ENCODE assay signal across 8 cellular contexts in the genomic region with DNA sequence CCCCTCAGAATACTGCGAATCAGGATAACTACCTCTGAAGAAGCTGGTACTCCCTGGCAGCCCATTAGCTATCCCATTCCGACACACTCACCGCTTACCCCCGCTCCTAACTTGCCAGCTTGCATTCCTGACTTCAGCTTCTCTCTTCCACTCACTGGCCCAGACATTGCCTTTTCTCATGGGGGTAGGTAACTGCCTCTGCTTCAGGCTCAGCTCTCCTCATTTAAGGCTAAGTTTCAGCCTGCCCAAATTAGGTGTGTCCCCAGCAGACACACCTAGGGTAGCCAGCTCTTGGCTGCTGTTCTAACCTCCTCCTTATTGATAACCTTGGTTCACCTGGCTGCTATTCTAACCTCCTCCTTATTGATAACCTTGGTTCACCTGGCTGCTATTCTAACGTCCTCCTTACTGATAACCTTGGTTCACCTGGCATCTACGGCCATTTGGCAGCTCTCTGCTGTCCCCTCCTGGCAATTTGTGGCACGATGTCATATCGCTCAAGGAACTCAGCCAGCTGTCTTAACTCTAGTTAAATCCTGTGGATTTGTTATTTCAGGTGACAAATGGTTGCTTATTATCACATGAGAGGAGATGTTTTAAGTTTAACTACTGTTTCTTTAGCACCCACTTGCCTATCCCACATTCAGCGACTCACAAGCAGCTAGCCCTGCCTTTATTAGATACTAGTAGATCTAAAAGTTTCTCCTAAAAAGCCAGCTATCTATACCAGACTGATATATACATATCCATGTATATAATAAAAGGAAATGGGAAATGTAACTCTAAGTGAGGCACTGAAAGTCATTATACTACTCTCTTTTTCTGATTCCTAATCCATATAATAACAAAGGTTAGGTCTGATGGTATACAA.
DNase-seq lines count a peak whose midpoint lies in the region; ATAC-seq and TF ChIP-seq lines count a peak whose summit lies in the region.

No MANE protein-coding gene starts in this region.

- 40 to 44% methylated on average over 9 of the region's 9 CpGs for WGBS in thyroid gland, 2 donors

- no peak overlapping the region for H3K4me3 Mint-ChIP-seq in T-helper 17 cell

- TF ChIP-seq CTCF in BJ (IDR thresholded peaks at IDR 0.05; ENCODE audit: insufficient read depth, low read depth, low read length) (peak; percentile 41), foreskin keratinocyte (conservative IDR thresholded peaks at IDR 0.05) (peak; percentile 79), thyroid gland (IDR thresholded peaks at IDR 0.05) (peak; percentile 30 to 83 (median 70))

- ATAC-seq in GM19452 (IDR thresholded peaks at IDR 0.05; ENCODE audit: unreplicated experiment) (peak; percentile 51), foreskin keratinocyte (peak; percentile 83), T-helper 17 cell (no peak), GM21529 (IDR thresholded peaks at IDR 0.05; ENCODE audit: unreplicated experiment) (no peak)

- peaks cover 5% of the 10 kb centered on the region for H3K4me1 Mint-ChIP-seq in T-helper 17 cell

- peaks cover 54% of the 10 kb centered on the region for H3K27me3 Mint-ChIP-seq in T-helper 17 cell

- no peaks in the 10 kb centered on the region for H3K27me3 ChIP-seq in BJ (ENCODE audit: control insufficient read depth, insufficient read depth, low read length)
- peaks cover 21% of the 10 kb centered on the region for H3K27me3 ChIP-seq in foreskin keratinocyte
- no peaks in the 10 kb centered on the region for H3K27me3 ChIP-seq in thyroid gland

- H3K36me3 ChIP-seq in BJ (ENCODE audit: control insufficient read depth, insufficient read depth, low read length) (no peaks in the 10 kb centered on the region), thyroid gland (no peaks in the 10 kb centered on the region)

- intact Hi-C loops in thyroid gland (cut with DNase I): no loop called here

- TF ChIP-seq POLR2A in thyroid gland (IDR thresholded peaks at IDR 0.05): no peak

- H3K27ac ChIP-seq in foreskin keratinocyte (no peak overlapping the region), thyroid gland (peak overlapping the region in 1 of 3 donors; percentile 1)

- DNase-seq in BJ (ENCODE audit: low read depth) (no peak), OCI-M1 (lab: John Stamatoyannopoulos, UW) (peak; percentile 35), foreskin keratinocyte (peak in 1 of 2 donors; percentile 21), thyroid gland (peak; percentile 61 to 72), NCI-H187 treated with DMSO at 0.1 percent for 48 hours (lab: John Stamatoyannopoulos, UW) (no peak), T-helper 17 cell (no peak)

- no peak overlapping the region for H3K27ac Mint-ChIP-seq in T-helper 17 cell

- H3K4me1 ChIP-seq in foreskin keratinocyte (no peaks in the 10 kb centered on the region), thyroid gland (peaks cover 16 to 20% of the 10 kb centered on the region in 2 donors)

- H3K36me3 Mint-ChIP-seq in T-helper 17 cell (ENCODE audit: low read depth): peaks cover 2% of the 10 kb centered on the region

- H3K9me3 ChIP-seq in thyroid gland (no peaks in the 10 kb centered on the region), T-helper 17 cell (ENCODE audit: control insufficient read depth, low read length, poor library complexity, severe bottlenecking) (no peaks in the 10 kb centered on the region)

- CTCF ChIA-PET in BJ (lab: Yijun Ruan, JAX): interaction anchor here (0.8 to 2.6 kb wide), 8 partner anchors 11 to 176 kb away, joined by 3 to 13 read pairs (median 3); a partner anchor contains a TSS

- H3K4me3 ChIP-seq in BJ (ENCODE audit: low read depth, low read length): no peak overlapping the region
- no peak overlapping the region for H3K4me3 ChIP-seq in thyroid gland (replicated peaks in 1 of 3)

- POLR2A ChIA-PET in BJ (lab: Charles Lee): interaction anchor here (0.6 kb wide), 1 partner anchor 73 kb away, joined by 5 read pairs; no protein-coding TSS in a partner anchor

Comparison
In these comparisons a context has a peak if more than half of its experiments do, and no peak if none do; other contexts are left out.
1. DNase-seq: peak in OCI-M1 (single experiment) and thyroid gland (2 of 2); none in BJ (single experiment), NCI-H187 treated with DMSO at 0.1 percent for 48 hours (single experiment) and T-helper 17 cell (0 of 3).
2. ATAC-seq: peak in GM19452 (single experiment) and foreskin keratinocyte (single experiment); none in T-helper 17 cell (single experiment) and GM21529 (single experiment).
3. Peak in every context shown above with its lines, with median percentiles within 50 percentile points of each other: CTCF ChIP-seq.